In the genomic region with DNA sequence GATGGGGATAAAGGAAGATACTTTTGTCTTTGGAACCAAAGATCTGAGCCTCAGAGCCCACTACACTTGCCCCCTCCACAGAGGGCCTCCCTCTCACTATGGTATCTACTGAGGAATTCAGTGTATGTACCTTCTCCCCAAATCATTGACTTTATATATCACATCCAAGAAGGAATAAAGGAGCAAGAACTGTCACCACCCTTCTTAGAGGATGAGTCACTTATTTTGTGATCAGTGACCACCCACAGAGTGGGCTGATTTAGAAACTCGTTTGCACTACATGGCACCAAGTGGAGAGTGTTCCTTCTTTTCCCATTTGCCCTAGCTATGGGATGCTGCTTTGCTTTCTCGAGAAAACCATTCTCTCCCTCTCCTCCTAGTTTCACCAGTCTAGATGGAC, we compare ENCODE assay signal across 1 cellular context.
TF ChIP-seq lines count a peak whose summit lies in the region.

No MANE protein-coding gene starts in this region.

TF ChIP-seq in K562, 482 proteins besides CTCF, POLR2A, EP300 and RAD21:
- TF ChIP-seq EGR1 (conservative IDR thresholded peaks at IDR 0.05): 0 out of 2 replicates have a peak, but pooled peaks have one; percentile 41
- TF ChIP-seq, protein P1, sequence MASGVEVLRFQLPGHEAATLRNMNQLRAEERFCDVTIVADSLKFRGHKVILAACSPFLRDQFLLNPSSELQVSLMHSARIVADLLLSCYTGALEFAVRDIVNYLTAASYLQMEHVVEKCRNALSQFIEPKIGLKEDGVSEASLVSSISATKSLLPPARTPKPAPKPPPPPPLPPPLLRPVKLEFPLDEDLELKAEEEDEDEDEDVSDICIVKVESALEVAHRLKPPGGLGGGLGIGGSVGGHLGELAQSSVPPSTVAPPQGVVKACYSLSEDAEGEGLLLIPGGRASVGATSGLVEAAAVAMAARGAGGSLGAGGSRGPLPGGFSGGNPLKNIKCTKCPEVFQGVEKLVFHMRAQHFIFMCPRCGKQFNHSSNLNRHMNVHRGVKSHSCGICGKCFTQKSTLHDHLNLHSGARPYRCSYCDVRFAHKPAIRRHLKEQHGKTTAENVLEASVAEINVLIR (CRISPR knock-in tag; IDR thresholded peaks at IDR 0.05): no peak
TF ChIP-seq in K562: peak in this region for 1.
